ENCODE assay signal across 8 cellular contexts in genomic region chr1:28915036-28915895, GRCh38. TPM values are rescaled to one million over a fixed set of nuclear protein-coding genes. Genes with fewer than 3 reads are reported as not detected.
DNase-seq lines count a peak whose midpoint lies in the region; ATAC-seq, FAIRE-seq and TF ChIP-seq lines count a peak whose summit lies in the region.

No MANE protein-coding gene starts in this region.

- no peaks in the 10 kb centered on the region for H3K9me3 ChIP-seq in SK-N-SH
- H3K9me3 ChIP-seq in adrenal gland (replicated peaks in 1 of 3) = no peaks in the 10 kb centered on the region
- H3K9me3 ChIP-seq in iPS-18a (ENCODE audit: control insufficient read depth, low read depth, low read length) = no peaks in the 10 kb centered on the region

- intact Hi-C loops in adrenal gland (cut with DNase I) = no loop called here

- H3K27me3 ChIP-seq in HL-60 (ENCODE audit: insufficient read depth, poor library complexity, severe bottlenecking) (no peaks in the 10 kb centered on the region), SK-N-SH (ENCODE audit: insufficient read depth) (no peaks in the 10 kb centered on the region), adrenal gland (no peaks in the 10 kb centered on the region), iPS-18a (ENCODE audit: control insufficient read depth, insufficient read depth, low read length) (no peaks in the 10 kb centered on the region)

- no peak for TF ChIP-seq POLR2A in adrenal gland (IDR thresholded peaks at IDR 0.05)
- no peak for TF ChIP-seq POLR2A in GM12892 (IDR thresholded peaks at IDR 0.05; ENCODE audit: low read depth, low read length)

- H3K27ac ChIP-seq in HL-60 (replicated peaks) (no peak overlapping the region), SK-N-SH (ENCODE audit: low read depth in 2 of 2, low read length in 1 of 2) (peak overlapping the region in 1 of 2 experiments; percentile 59; a peak in 2 of 4 replicates), adrenal gland (peak overlapping the region in 3 of 5 donors; percentile 58 to 75 (median 59)), iPS-18a (ENCODE audit: low read length) (peak overlapping the region; percentile 70)

- H4K20me1 ChIP-seq in SK-N-SH (ENCODE audit: insufficient read depth) = no peaks in the 10 kb centered on the region

- FAIRE-seq in GM12892 (lab: Jason Lieb, UNC) = no peak

- no peak for TF ChIP-seq RAD21 in SK-N-SH (IDR thresholded peaks at IDR 0.05; ENCODE audit: low read length)

- H3K36me3 ChIP-seq in SK-N-SH (replicated peaks in 1 of 2; ENCODE audit: control insufficient read depth in 1 of 2, insufficient read depth in 2 of 2, low read length in 1 of 2) (no peaks in the 10 kb centered on the region), adrenal gland (replicated peaks in 1 of 2) (no peaks in the 10 kb centered on the region), iPS-18a (ENCODE audit: control insufficient read depth, low read depth, low read length) (no peaks in the 10 kb centered on the region)

- POLR2A ChIA-PET in SK-N-SH (lab: Yijun Ruan, JAX) = interaction anchor here (1.4 kb wide), 1 partner anchor 125 kb away, joined by 3 read pairs; no protein-coding TSS in a partner anchor

- H3K4me3 ChIP-seq in GM12865 (ENCODE audit: low read depth, low read length) (peak overlapping the region; percentile 64), HL-60 (replicated peaks; ENCODE audit: insufficient read depth, low read length) (peak overlapping the region; percentile 51), SK-N-SH (ENCODE audit: low read depth in 2 of 2, low read length in 1 of 2) (peak overlapping the region; percentile 61 to 76), adrenal gland (peak overlapping the region in 2 of 4 donors; percentile 20 to 74), iPS-18a (ENCODE audit: low read length) (peak overlapping the region; percentile 92)

- DNase-seq in GM12865 (ENCODE audit: low read depth) (peak; percentile 63), HL-60 (ENCODE audit: low read depth in 1 of 2, low spot score in 1 of 2) (peak in 1 of 2 experiments; percentile 37), SK-N-SH (peak; percentile 44), adrenal gland (peak; percentile 36 to 56 (median 42)), GM12892 (ENCODE audit: insufficient read length) (no peak)
- DNase-seq in stimulated activated CD4-positive, alpha-beta T cell treated with anti-CD3 and anti-CD28 coated beads, Interleukin-12 subunit alpha, Interleukin-12 subunit beta, amount 100 ng/mL, for 24 hours (ENCODE audit: low read depth in 2 of 2) = peak; percentile 26 to 38

- H3K4me1 ChIP-seq in SK-N-SH (ENCODE audit: control insufficient read depth in 1 of 2, insufficient read depth in 2 of 2, low read depth in 1 of 2, low read length in 1 of 2) (peaks cover 0 to 15% of the 10 kb centered on the region in 2 experiments; a peak in 2 of 4 replicates), adrenal gland (replicated peaks in 1 of 2) (peaks cover 9% of the 10 kb centered on the region in 2 donors), iPS-18a (ENCODE audit: control insufficient read depth, low read depth, low read length) (peaks cover 12% of the 10 kb centered on the region)

- peak overlapping the region; percentile 87 for H3K4me2 ChIP-seq in SK-N-SH

- no peaks in the 10 kb centered on the region for H3K9me2 ChIP-seq in SK-N-SH

- WGBS in SK-N-SH (ENCODE audit: low lambda C conversion rate) = 13% methylated on average over 18 of the region's 32 CpGs
- WGBS in adrenal gland, 4 donors = 2 to 10% (median 5%) methylated on average over 3 to 32 of the region's 32 CpGs

- H3K9ac ChIP-seq in SK-N-SH (peak overlapping the region; percentile 67; the same call in 1 of the 2 replicates), iPS-18a (ENCODE audit: low read length) (peak overlapping the region; percentile 91)

- no peak for TF ChIP-seq EP300 in SK-N-SH (IDR thresholded peaks at IDR 0.05; ENCODE audit: borderline replicate concordance in 1 of 2, low read depth in 1 of 2, low read length in 1 of 2)

- CTCF ChIA-PET in SK-N-SH (lab: Yijun Ruan, JAX) = interaction anchor here (0.5 to 2.8 kb wide), 4 partner anchors 9 to 119 kb away, joined by 3 to 10 read pairs (median 4); no protein-coding TSS in a partner anchor

- peak overlapping the region; percentile 89 for H2AFZ ChIP-seq in SK-N-SH (ENCODE audit: low read depth)

- H3K79me2 ChIP-seq in SK-N-SH (ENCODE audit: insufficient read depth) = peaks cover 16% of the 10 kb centered on the region

- no peak for ATAC-seq in HG03108 (IDR thresholded peaks at IDR 0.05; ENCODE audit: unreplicated experiment)

- no peak for TF ChIP-seq CTCF in GM12865 (IDR thresholded peaks at IDR 0.05; ENCODE audit: insufficient read depth, low read depth, low read length, missing control alignments)
- TF ChIP-seq CTCF in HL-60 (IDR thresholded peaks at IDR 0.05; ENCODE audit: insufficient read depth, low read length) = no peak
- TF ChIP-seq CTCF in SK-N-SH (IDR thresholded peaks at IDR 0.05) = no peak
- TF ChIP-seq CTCF in adrenal gland (IDR thresholded peaks at IDR 0.05) = no peak

- peaks cover 15% of the 10 kb centered on the region for H3F3A ChIP-seq in SK-N-SH (replicated peaks; ENCODE audit: insufficient read depth)

TF ChIP-seq in SK-N-SH, 30 proteins besides CTCF, POLR2A, EP300 and RAD21:
- peak; percentile 20; the same call in 1 of the 2 replicates for TF ChIP-seq MAX (IDR thresholded peaks at IDR 0.05; ENCODE audit: low read depth)
- no peak for TF ChIP-seq TEAD4 (IDR thresholded peaks at IDR 0.05; ENCODE audit: borderline replicate concordance, insufficient read depth)

RNA-seq across cellular contexts. Expression of gene EPB41, which starts 0.9 kb away (rescaled TPM):
- polyA plus RNA-seq in SK-N-SH (2012; rRNA removed) (7.4 and 10.3 TPM in 2 replicates), adrenal gland (10 to 100 TPM in 2 of 3 donors, 1 to 10 TPM in 1; 6.6 to 23.8 (median 10.2) TPM)
- polyA plus RNA-seq in SK-N-SH (2012; cell fraction: cytosol; rRNA removed) = 8.9 and 14.2 TPM in 2 replicates
- 12.1 and 21.9 TPM in 2 replicates for polyA plus RNA-seq in SK-N-SH (2012; cell fraction: nucleus; rRNA removed)
- total RNA-seq in adrenal gland = 10 to 100 TPM; 25.5 to 47.8 (median 31.8) TPM
- polyA plus RNA-seq in GM12892 (2012; ENCODE audit: missing spikeins) = 19.1 TPM
